In genomic region chr16:16036359-16036792, GRCh38 we compare ENCODE assay signal across 17 cellular contexts.
DNase-seq lines count a peak whose midpoint lies in the region; ATAC-seq and TF ChIP-seq lines count a peak whose summit lies in the region.
"Had no signal": no experiment of that assay in that cellular context is flagged by ENCODE, and none has a peak within 500 bp of the region (broad histone marks: within the 10 kb centered on the region; RNA-seq: fewer than 3 reads in every experiment).

No MANE protein-coding gene starts in this region.

- peaks cover 10% of the 10 kb centered on the region for H3K36me3 ChIP-seq in GM23338 (ENCODE audit: insufficient read depth)
- H3K36me3 ChIP-seq in lung (ENCODE audit: control insufficient read depth in 2 of 2, insufficient read depth in 2 of 2, low read length in 2 of 2): peaks cover 7 to 29% of the 10 kb centered on the region in 2 donors

- H3K36me3 Mint-ChIP-seq in GM23338 (ENCODE audit: low read depth): peaks cover 57% of the 10 kb centered on the region

- H3K27ac Mint-ChIP-seq in GM23338: peak overlapping the region; percentile 46

- H3K9me2 ChIP-seq in GM23338 (ENCODE audit: insufficient read depth): no peaks in the 10 kb centered on the region

- DNase-seq in GM23338 (ENCODE audit: low spot score) (no peak), RWPE1 (ENCODE audit: low spot score) (no peak), lung (ENCODE audit: low spot score) (peak; percentile 31), putamen (ENCODE audit: low spot score) (peak; percentile 3), Right ventricle myocardium superior (no peak), NCI-H1105 (lab: John Stamatoyannopoulos, UW) (no peak)
- DNase-seq: CD8-positive, alpha-beta memory T cell; DMS 273 treated with DMSO at 0.1 percent for 48 hours; NCI-H1417; NCI-H2029; NCI-H2171 treated with DMSO at 0.1 percent for 48 hours; NCI-H446 treated with DMSO at 0.1 percent for 48 hours; NCI-H774 had no signal

- H3F3A ChIP-seq in GM23338 (replicated peaks; ENCODE audit: low read depth): no peaks in the 10 kb centered on the region

- no peaks in the 10 kb centered on the region for H3K79me2 ChIP-seq in GM23338 (replicated peaks; ENCODE audit: insufficient read depth)

- intact Hi-C loops in Right ventricle myocardium superior (cut with DNase I): loop anchor here (10.0 kb wide), 1 partner anchor 162 kb away; no protein-coding TSS in a partner anchor

- peaks cover 5% of the 10 kb centered on the region; the same call in 1 of the 2 replicates for H4K20me1 ChIP-seq in GM23338 (replicated peaks; ENCODE audit: insufficient read depth)

- CTCF ChIA-PET in RWPE1 (lab: Yijun Ruan, JAX): interaction anchor here (0.6 kb wide), 1 partner anchor 21 kb away, joined by 5 read pairs; no protein-coding TSS in a partner anchor

- H3K27ac ChIP-seq in GM23338 (ENCODE audit: low read depth): no peak overlapping the region
- H3K27ac ChIP-seq in RWPE1: peak overlapping the region; percentile 49
- H3K27ac ChIP-seq in lung (ENCODE audit: low read depth in 1 of 2, low read length in 1 of 2): no peak overlapping the region
- H3K27ac ChIP-seq: BLaER1, SK-N-MC had no signal

- peaks cover 4% of the 10 kb centered on the region for H3K4me1 Mint-ChIP-seq in GM23338

- H3K9me3 ChIP-seq in lung (ENCODE audit: control insufficient read depth in 2 of 2, insufficient read depth in 1 of 2, low read length in 1 of 2): no peaks in the 10 kb centered on the region
- H3K9me3 ChIP-seq: BLaER1 had no signal

- H2AFZ ChIP-seq in GM23338: no peak overlapping the region

- H3K4me1 ChIP-seq in GM23338 (ENCODE audit: insufficient read depth) (peaks cover 5% of the 10 kb centered on the region), lung (ENCODE audit: control insufficient read depth in 2 of 2, insufficient read depth in 2 of 2, low read length in 2 of 2) (peaks cover 0 to 3% of the 10 kb centered on the region in 2 donors)

- no peaks in the 10 kb centered on the region for H3K27me3 ChIP-seq in GM23338 (ENCODE audit: insufficient read depth)
- no peaks in the 10 kb centered on the region for H3K27me3 ChIP-seq in lung (ENCODE audit: control insufficient read depth, insufficient read depth)
- H3K27me3 ChIP-seq: BLaER1 had no signal

- POLR2A ChIA-PET in RWPE1 (lab: Yijun Ruan, JAX; ENCODE audit: low non-redundant PET): no interaction called here

- TF ChIP-seq CTCF in GM23338 (conservative IDR thresholded peaks at IDR 0.05; ENCODE audit: low read depth in 2 of 2): no peak
- no peak for TF ChIP-seq CTCF in RWPE1 (conservative IDR thresholded peaks at IDR 0.05; ENCODE audit: low read depth)
- no peak for TF ChIP-seq CTCF in lung (IDR thresholded peaks at IDR 0.05; ENCODE audit: control extremely low read depth, extremely low read depth)

- peaks cover 4% of the 10 kb centered on the region for H3K27me3 Mint-ChIP-seq in GM23338 (ENCODE audit: insufficient read depth, low read depth, poor library complexity)
- H3K27me3 Mint-ChIP-seq: CD8-positive, alpha-beta memory T cell had no signal

- no peaks in the 10 kb centered on the region for H3K9me3 Mint-ChIP-seq in GM23338
- H3K9me3 Mint-ChIP-seq: CD8-positive, alpha-beta memory T cell had no signal

- H3K4me3 ChIP-seq in GM23338: no peak overlapping the region
- no peak overlapping the region for H3K4me3 ChIP-seq in lung
- H3K4me3 ChIP-seq: BLaER1, SK-N-MC had no signal

- WGBS in lung, 2 donors: 70 to 90% methylated on average over 8 of the region's 8 CpGs

- H3K4me2 ChIP-seq in GM23338: no peak overlapping the region
- H3K4me2 ChIP-seq: BLaER1 had no signal

- no peak for ATAC-seq in GM23338
- ATAC-seq in lung (ENCODE audit: insufficient read depth, low FRiP score): no peak
- no peak for ATAC-seq in GM21381 (IDR thresholded peaks at IDR 0.05; ENCODE audit: unreplicated experiment)
- ATAC-seq in Right ventricle myocardium superior (ENCODE audit: poor library complexity): no peak
- ATAC-seq: HCT116 had no signal

- no peak overlapping the region for H3K4me3 Mint-ChIP-seq in GM23338

TF ChIP-seq in GM23338, 12 proteins besides CTCF, POLR2A, EP300 and RAD21:
- TF ChIP-seq STAT1 (IDR thresholded peaks at IDR 0.05; ENCODE audit: unreplicated experiment) (no peak), CREB1 (CRISPR knock-in tag; IDR thresholded peaks at IDR 0.05; ENCODE audit: low read depth) (no peak), EZH2 (IDR thresholded peaks at IDR 0.05; ENCODE audit: low read depth, unreplicated experiment) (no peak), JUNB (IDR thresholded peaks at IDR 0.05; ENCODE audit: unreplicated experiment) (no peak)
- TF ChIP-seq, protein P1, sequence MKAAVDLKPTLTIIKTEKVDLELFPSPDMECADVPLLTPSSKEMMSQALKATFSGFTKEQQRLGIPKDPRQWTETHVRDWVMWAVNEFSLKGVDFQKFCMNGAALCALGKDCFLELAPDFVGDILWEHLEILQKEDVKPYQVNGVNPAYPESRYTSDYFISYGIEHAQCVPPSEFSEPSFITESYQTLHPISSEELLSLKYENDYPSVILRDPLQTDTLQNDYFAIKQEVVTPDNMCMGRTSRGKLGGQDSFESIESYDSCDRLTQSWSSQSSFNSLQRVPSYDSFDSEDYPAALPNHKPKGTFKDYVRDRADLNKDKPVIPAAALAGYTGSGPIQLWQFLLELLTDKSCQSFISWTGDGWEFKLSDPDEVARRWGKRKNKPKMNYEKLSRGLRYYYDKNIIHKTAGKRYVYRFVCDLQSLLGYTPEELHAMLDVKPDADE (IDR thresholded peaks at IDR 0.05): no peak

Comparison
In these comparisons a context has a peak if more than half of its experiments do, and no peak if none do; other contexts are left out.
1. DNase-seq: peak in lung (single experiment) and putamen (single experiment); none in GM23338 (single experiment), RWPE1 (single experiment), Right ventricle myocardium superior (single experiment) and NCI-H1105 (single experiment).